Comparison of ENCODE assay signal across 8 cellular contexts in the genomic region with DNA sequence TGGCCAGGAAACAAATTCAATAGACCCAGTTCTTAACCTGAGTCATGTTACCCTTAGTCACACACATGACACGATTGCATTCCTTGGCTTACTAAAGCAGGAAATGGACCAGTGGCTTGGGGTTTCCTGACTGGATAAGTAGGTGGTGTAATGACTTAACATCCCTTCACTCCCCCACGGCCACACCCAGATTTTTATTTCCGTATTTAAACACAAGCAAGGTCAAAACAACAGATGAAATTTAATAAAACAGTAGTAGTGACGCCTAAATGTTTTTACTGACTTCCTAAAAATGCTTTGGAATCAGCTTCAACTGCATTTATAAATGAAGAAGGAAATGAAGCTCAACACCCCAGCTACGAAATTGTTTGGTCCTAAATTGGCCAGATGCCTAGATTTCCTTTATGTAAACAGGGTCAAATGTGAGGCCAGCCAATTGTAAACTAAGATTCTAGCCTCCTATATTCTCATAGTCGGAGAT.
DNase-seq lines count a peak whose midpoint lies in the region; ATAC-seq and TF ChIP-seq lines count a peak whose summit lies in the region.

No MANE protein-coding gene starts in this region.

- ATAC-seq in CD8-positive, alpha-beta T cell, result no peak

- peaks cover 24% of the 10 kb centered on the region for H3K4me1 Mint-ChIP-seq in CD8-positive, alpha-beta T cell (ENCODE audit: low read depth)
- H3K4me1 Mint-ChIP-seq in nephron progenitor cell (no peaks in the 10 kb centered on the region), glutamatergic neuron (ENCODE audit: low read depth, unreplicated experiment) (no peaks in the 10 kb centered on the region)

- H4K91ac ChIP-seq in mesenchymal stem cell (ENCODE audit: low read length), result peak overlapping the region; percentile 66

- POLR2A ChIA-PET in PC-9 (lab: Charles Lee; ENCODE audit: unreplicated experiment), result no interaction called here
- POLR2A ChIA-PET in CD8-positive, alpha-beta T cell (lab: Charles Lee), result interaction anchor here (0.9 kb wide), 1 partner anchor 34 kb away, joined by 4 read pairs; no protein-coding TSS in a partner anchor

- no peak overlapping the region for H3K14ac ChIP-seq in mesenchymal stem cell (ENCODE audit: low read length in 2 of 2)

- H3F3A ChIP-seq in PC-9 (ENCODE audit: insufficient read depth, low read depth), result peaks cover 12% of the 10 kb centered on the region; the same call in 1 of the 2 replicates

- TF ChIP-seq CTCF in PC-9 (conservative IDR thresholded peaks at IDR 0.05) (no peak), mammary epithelial cell (conservative IDR thresholded peaks at IDR 0.05 in 1 of 2, IDR thresholded peaks at IDR 0.05 in 1 of 2; ENCODE audit: extremely low read depth in 1 of 2, insufficient read depth in 1 of 2, low read depth in 1 of 2, low read length in 2 of 2) (no peak), nephron progenitor cell (IDR thresholded peaks at IDR 0.05) (no peak), glutamatergic neuron (IDR thresholded peaks at IDR 0.05; ENCODE audit: partially characterized antibody, unreplicated experiment) (no peak)
- TF ChIP-seq CTCF in CD8-positive, alpha-beta T cell (IDR thresholded peaks at IDR 0.05), result no peak

- no peak overlapping the region for H3K4me3 Mint-ChIP-seq in CD8-positive, alpha-beta T cell
- H3K4me3 Mint-ChIP-seq in nephron progenitor cell (no peak overlapping the region), glutamatergic neuron (ENCODE audit: unreplicated experiment) (no peak overlapping the region)

- peaks cover 29% of the 10 kb centered on the region for H3K4me1 ChIP-seq in PC-9 (replicated peaks; ENCODE audit: insufficient read depth)
- peaks cover 27% of the 10 kb centered on the region for H3K4me1 ChIP-seq in mammary epithelial cell (ENCODE audit: insufficient read depth, low read length)
- H3K4me1 ChIP-seq in mesenchymal stem cell (ENCODE audit: control insufficient read depth, insufficient read depth, low read depth, low read length), result peaks cover 2% of the 10 kb centered on the region
- H3K4me1 ChIP-seq in CD8-positive, alpha-beta T cell (ENCODE audit: insufficient read depth, low read length), result peaks cover 18% of the 10 kb centered on the region

- intact Hi-C loops in PC-9 (cut with micrococcal nuclease; ENCODE audit: unreplicated experiment) (no loop called here), mammary epithelial cell (cut with micrococcal nuclease) (loop anchor here (5.0 kb wide), 1 partner anchor 318 kb away; no protein-coding TSS in a partner anchor)
- intact Hi-C loops in CD8-positive, alpha-beta T cell (cut with DNase I, micrococcal nuclease), result no loop called here

- in situ Hi-C loops in mammary epithelial cell (cut with MboI; ENCODE audit: low sequenced_read_pairs in 2 of 2), result loop anchor here in 1 of 2 donors (25.0 kb wide), 1 partner anchor 318 kb away; no protein-coding TSS in a partner anchor

- H2AFZ ChIP-seq in PC-9 (peak overlapping the region; percentile 32; the same call in 1 of the 2 replicates), mammary epithelial cell (ENCODE audit: low read depth, low read length) (peak overlapping the region; percentile 76), mesenchymal stem cell (ENCODE audit: low read depth, low read length) (no peak overlapping the region)

- WGBS in mammary epithelial cell (ENCODE audit: low coverage, missing lambda C conversion rate), result 26% methylated on average over 6 of the region's 6 CpGs
- 17% methylated on average over 2 of the region's 6 CpGs for WGBS in mesenchymal stem cell

- DNase-seq in GM03348 (ENCODE audit: low spot score) (peak; percentile 85), PC-9 (peak; percentile 56 to 81), mammary epithelial cell (peak; percentile 97), mesenchymal stem cell (peak; percentile 98), nephron progenitor cell (no peak), globus pallidus (ENCODE audit: low spot score) (no peak), glutamatergic neuron (no peak)
- DNase-seq in CD8-positive, alpha-beta T cell, result no peak

- H3K36me3 Mint-ChIP-seq in CD8-positive, alpha-beta T cell, result no peaks in the 10 kb centered on the region
- no peaks in the 10 kb centered on the region for H3K36me3 Mint-ChIP-seq in nephron progenitor cell (ENCODE audit: low read depth)
- no peaks in the 10 kb centered on the region for H3K36me3 Mint-ChIP-seq in glutamatergic neuron (ENCODE audit: unreplicated experiment)

- H3K27ac ChIP-seq in PC-9 (peak overlapping the region; percentile 80), mammary epithelial cell (ENCODE audit: insufficient read depth, low read depth, low read length) (peak overlapping the region; percentile 91), mesenchymal stem cell (ENCODE audit: low read length, poor library complexity, severe bottlenecking) (peak overlapping the region; percentile 50)
- no peak overlapping the region for H3K27ac ChIP-seq in CD8-positive, alpha-beta T cell (ENCODE audit: low read depth, low read length)

- H3K4me3 ChIP-seq in PC-9 (peak overlapping the region; percentile 6; the same call in 1 of the 2 replicates), mammary epithelial cell (replicated peaks in 1 of 3; ENCODE audit: insufficient read depth in 1 of 3, low read depth in 2 of 3, low read length in 3 of 3) (no peak overlapping the region), mesenchymal stem cell (ENCODE audit: insufficient read depth in 1 of 2, low read depth in 1 of 2, low read length in 2 of 2) (no peak overlapping the region)
- H3K4me3 ChIP-seq in CD8-positive, alpha-beta T cell (ENCODE audit: low read depth, low read length), result no peak overlapping the region

- H3K79me1 ChIP-seq in mesenchymal stem cell (replicated peaks; ENCODE audit: low read length, poor library complexity, severe bottlenecking), result no peaks in the 10 kb centered on the region

- no peak overlapping the region for H3K23ac ChIP-seq in mesenchymal stem cell (ENCODE audit: low read length in 2 of 2)

- H3K4me2 ChIP-seq in PC-9 (peak overlapping the region; percentile 48), mammary epithelial cell (ENCODE audit: insufficient read depth, low read depth, low read length) (peak overlapping the region; percentile 54), mesenchymal stem cell (ENCODE audit: low read length, poor library complexity, severe bottlenecking) (no peak overlapping the region)

- H2BK12ac ChIP-seq in mesenchymal stem cell (ENCODE audit: low read length in 2 of 2), result no peak overlapping the region

- H3K79me2 ChIP-seq in PC-9 (ENCODE audit: low read depth) (no peaks in the 10 kb centered on the region), mammary epithelial cell (ENCODE audit: insufficient read depth, low read length) (no peaks in the 10 kb centered on the region)

- H3K27me3 Mint-ChIP-seq in CD8-positive, alpha-beta T cell (ENCODE audit: low read depth), result no peaks in the 10 kb centered on the region
- H3K27me3 Mint-ChIP-seq in nephron progenitor cell (ENCODE audit: low read depth, poor library complexity) (peaks cover 8% of the 10 kb centered on the region), glutamatergic neuron (ENCODE audit: unreplicated experiment) (no peaks in the 10 kb centered on the region)

- no peak overlapping the region for H4K8ac ChIP-seq in mesenchymal stem cell (ENCODE audit: low read length)

- no peak overlapping the region for H2BK120ac ChIP-seq in mesenchymal stem cell (ENCODE audit: low read depth, low read length)

- H3K9ac ChIP-seq in mammary epithelial cell (ENCODE audit: insufficient read depth, low read length) (no peak overlapping the region), mesenchymal stem cell (ENCODE audit: low read length) (peak overlapping the region; percentile 73)

- no peaks in the 10 kb centered on the region for H3K9me2 ChIP-seq in PC-9 (ENCODE audit: insufficient read depth)

- H3K27me3 ChIP-seq in PC-9 (ENCODE audit: insufficient read depth, low read depth) (no peaks in the 10 kb centered on the region), mammary epithelial cell (ENCODE audit: insufficient read depth, low read length) (no peaks in the 10 kb centered on the region), mesenchymal stem cell (ENCODE audit: control insufficient read depth in 1 of 2, insufficient read depth in 1 of 2, low read length in 2 of 2) (no peaks in the 10 kb centered on the region)
- H3K27me3 ChIP-seq in CD8-positive, alpha-beta T cell (ENCODE audit: insufficient read depth, low read length), result no peaks in the 10 kb centered on the region

- no peaks in the 10 kb centered on the region for H3K9me3 Mint-ChIP-seq in CD8-positive, alpha-beta T cell
- no peaks in the 10 kb centered on the region for H3K9me3 Mint-ChIP-seq in nephron progenitor cell
- peaks cover 3% of the 10 kb centered on the region for H3K9me3 Mint-ChIP-seq in glutamatergic neuron (ENCODE audit: unreplicated experiment)

- CTCF ChIA-PET in PC-9 (lab: Charles Lee) (no interaction called here), mammary epithelial cell (lab: Charles Lee; ENCODE audit: low non-redundant PET) (interaction anchor here (0.7 kb wide), 1 partner anchor 9 kb away, joined by 4 read pairs; no protein-coding TSS in a partner anchor)
- CTCF ChIA-PET in CD8-positive, alpha-beta T cell (lab: Charles Lee), result interaction anchor here (1.1 to 2.5 kb wide), 2 partner anchors 9 to 17 kb away, joined by 3 to 6 read pairs; no protein-coding TSS in a partner anchor

- no peaks in the 10 kb centered on the region for H4K20me1 ChIP-seq in PC-9 (ENCODE audit: insufficient read depth)
- H4K20me1 ChIP-seq in mammary epithelial cell (ENCODE audit: insufficient read depth, low read length), result no peaks in the 10 kb centered on the region

- no peak overlapping the region for H2BK5ac ChIP-seq in mesenchymal stem cell (ENCODE audit: low read depth, low read length, poor library complexity, severe bottlenecking)

- H3K36me3 ChIP-seq in PC-9 (ENCODE audit: low read depth) (no peaks in the 10 kb centered on the region), mammary epithelial cell (ENCODE audit: insufficient read depth, low read length) (no peaks in the 10 kb centered on the region), mesenchymal stem cell (ENCODE audit: control insufficient read depth in 1 of 2, insufficient read depth in 2 of 2, low read depth in 1 of 2, low read length in 2 of 2) (no peaks in the 10 kb centered on the region)
- no peaks in the 10 kb centered on the region for H3K36me3 ChIP-seq in CD8-positive, alpha-beta T cell (ENCODE audit: insufficient read depth, low read length)

- H2AK5ac ChIP-seq in mesenchymal stem cell (ENCODE audit: low read length, severe bottlenecking), result peak overlapping the region; percentile 87

- peak overlapping the region in 1 of 2 experiments; percentile 85 for H3K18ac ChIP-seq in mesenchymal stem cell (ENCODE audit: low read depth in 1 of 2, low read length in 2 of 2)

- H3K27ac Mint-ChIP-seq in CD8-positive, alpha-beta T cell, result no peak overlapping the region
- no peak overlapping the region for H3K27ac Mint-ChIP-seq in nephron progenitor cell
- H3K27ac Mint-ChIP-seq in glutamatergic neuron (ENCODE audit: unreplicated experiment), result no peak overlapping the region

- no peak overlapping the region for H3K4ac ChIP-seq in mesenchymal stem cell (ENCODE audit: low read depth in 1 of 2, low read length in 2 of 2)

- dilution Hi-C loops in mammary epithelial cell (cut with HindIII; ENCODE audit: low sequenced_read_pairs), result no loop called here

- peaks cover 4% of the 10 kb centered on the region for H3K9me3 ChIP-seq in PC-9 (ENCODE audit: insufficient read depth, low read depth)
- no peaks in the 10 kb centered on the region for H3K9me3 ChIP-seq in mammary epithelial cell (replicated peaks; ENCODE audit: insufficient read depth, low read length)
- H3K9me3 ChIP-seq in mesenchymal stem cell (ENCODE audit: control insufficient read depth, low read length), result no peaks in the 10 kb centered on the region
- no peaks in the 10 kb centered on the region for H3K9me3 ChIP-seq in CD8-positive, alpha-beta T cell (ENCODE audit: low read length)

- H2BK15ac ChIP-seq in mesenchymal stem cell (ENCODE audit: low read depth, poor library complexity, severe bottlenecking), result no peak overlapping the region

- BruUV-seq in PC-9 (replicated peaks; lab: Mats Ljungman, UMichigan), result no TSS peak
- BruUV-seq in mammary epithelial cell (replicated peaks; lab: Mats Ljungman, UMichigan), result no TSS peak

Comparison
In these comparisons a context has a peak if more than half of its experiments do, and no peak if none do; other contexts are left out.
1. DNase-seq: peak in GM03348 (single experiment), PC-9 (2 of 2), mammary epithelial cell (single experiment) and mesenchymal stem cell (single experiment); none in CD8-positive, alpha-beta T cell (0 of 7), nephron progenitor cell (single experiment), globus pallidus (single experiment) and glutamatergic neuron (single experiment).